ENCODE assay signal across 8 cellular contexts in the genomic region with DNA sequence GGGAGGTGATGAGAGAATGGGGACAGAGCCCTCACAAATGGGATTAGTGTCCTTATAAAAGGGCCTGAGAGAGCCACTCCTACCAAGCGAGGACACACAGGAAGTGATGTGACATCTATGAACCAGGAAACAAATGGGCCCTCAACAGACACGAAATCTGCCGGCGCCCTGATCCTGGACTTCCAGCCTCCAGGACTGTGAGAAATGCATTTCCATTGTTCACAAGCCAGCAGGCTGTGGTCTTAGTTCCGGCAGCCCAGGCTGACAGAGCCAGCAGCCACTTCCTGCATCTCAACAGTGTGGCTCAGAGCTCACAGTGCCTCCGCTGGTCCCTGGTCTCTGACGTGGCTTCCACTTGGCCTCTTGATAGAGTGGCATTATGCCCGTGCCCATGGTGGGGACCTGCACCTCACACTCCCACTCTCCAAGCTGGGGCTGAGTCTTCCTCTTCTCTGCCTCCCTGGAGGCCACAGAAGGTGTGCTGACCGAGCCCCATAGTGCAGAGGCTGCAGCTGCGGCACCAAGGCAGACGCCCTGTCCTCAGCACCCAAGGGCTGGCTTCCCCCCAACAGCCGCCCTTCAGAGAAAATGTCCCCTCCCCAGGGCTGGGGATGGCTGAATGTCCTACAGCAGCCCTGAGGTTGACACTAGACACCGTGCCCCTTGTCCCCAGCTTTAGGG. TPM values are rescaled to one million over a fixed set of nuclear protein-coding genes. Genes with fewer than 3 reads are reported as not detected.
DNase-seq lines count a peak whose midpoint lies in the region; ATAC-seq and TF ChIP-seq lines count a peak whose summit lies in the region.

No MANE protein-coding gene starts in this region.

- H3K9me3 ChIP-seq in HEK293 (ENCODE audit: control insufficient read depth, insufficient read depth, low read depth, low read length): no peaks in the 10 kb centered on the region
- H3K9me3 ChIP-seq in thyroid gland: no peaks in the 10 kb centered on the region

- H3K4me1 ChIP-seq in HEK293 (ENCODE audit: control insufficient read depth, insufficient read depth, low read length): no peaks in the 10 kb centered on the region
- peaks cover 0 to 1% of the 10 kb centered on the region in 2 donors for H3K4me1 ChIP-seq in thyroid gland

- CTCF ChIA-PET in HEK293 (lab: Yijun Ruan, JAX): interaction anchor here (0.6 to 2.7 kb wide), 18 partner anchors 9 to 852 kb away, joined by 3 to 23 read pairs (median 6); partner anchors contain the start of genes ACOT7 and PLEKHG5

- H3K4me3 Mint-ChIP-seq in effector memory CD8-positive, alpha-beta T cell: peak overlapping the region; percentile 76 to 88

- H3K27ac ChIP-seq in HEK293 (ENCODE audit: extremely low read depth, low read depth, low read length): no peak overlapping the region
- H3K27ac ChIP-seq in thyroid gland: no peak overlapping the region

- H3K27me3 Mint-ChIP-seq in effector memory CD8-positive, alpha-beta T cell: no peaks in the 10 kb centered on the region

- TF ChIP-seq CTCF in HEK293 (tag by site-specific recombination; IDR thresholded peaks at IDR 0.05): no peak
- no peak for TF ChIP-seq CTCF in thyroid gland (IDR thresholded peaks at IDR 0.05)

- H3K27me3 ChIP-seq in thyroid gland: no peaks in the 10 kb centered on the region

- DNase-seq in activated CD4-positive, alpha-beta T cell treated with anti-CD3 and anti-CD28 coated beads, Interleukin-2, amount 50 U/mL, for 48 hours: peak; percentile 41 to 54
- DNase-seq in effector memory CD8-positive, alpha-beta T cell: peak; percentile 56 to 62 (median 60)
- peak; percentile 51 for DNase-seq in stimulated activated CD4-positive, alpha-beta T cell treated with anti-CD3 and anti-CD28 coated beads, Interleukin-15, amount 100 ng/mL, for 24 hours
- DNase-seq in HK-2 (ENCODE audit: unreplicated experiment) (no peak), thyroid gland (no peak)

- WGBS in thyroid gland, 2 donors: 52 to 77% methylated on average over 9 to 13 of the region's 13 CpGs

- no peak for TF ChIP-seq POLR2A in thyroid gland (IDR thresholded peaks at IDR 0.05)

- intact Hi-C loops in thyroid gland (cut with DNase I): loop anchor here (10.0 kb wide), 1 partner anchor 294 kb away; no protein-coding TSS in a partner anchor

- peaks cover 20 to 22% of the 10 kb centered on the region in 2 donors for H3K4me1 Mint-ChIP-seq in effector memory CD8-positive, alpha-beta T cell (ENCODE audit: low read depth in 2 of 2)

- ATAC-seq in effector memory CD8-positive, alpha-beta T cell (replicated peaks): peak; percentile 92
- ATAC-seq in GM18502 (IDR thresholded peaks at IDR 0.05; ENCODE audit: poor library complexity, unreplicated experiment) (no peak), GM21367 (IDR thresholded peaks at IDR 0.05; ENCODE audit: unreplicated experiment) (no peak)

- H3K27ac Mint-ChIP-seq in effector memory CD8-positive, alpha-beta T cell: peak overlapping the region; percentile 92

- H3K36me3 Mint-ChIP-seq in effector memory CD8-positive, alpha-beta T cell (ENCODE audit: insufficient read depth): peaks cover 7% of the 10 kb centered on the region

- H3K36me3 ChIP-seq in HEK293 (ENCODE audit: control insufficient read depth in 2 of 2, insufficient read depth in 1 of 2, low read length in 2 of 2): peaks cover 0 to 50% of the 10 kb centered on the region in 2 experiments; a peak in 2 of 3 replicates
- H3K36me3 ChIP-seq in thyroid gland: no peaks in the 10 kb centered on the region

- POLR2A ChIA-PET in HEK293 (lab: Yijun Ruan, JAX): no interaction called here

- H3K4me3 ChIP-seq in HEK293 (ENCODE audit: low read depth, low read length) (no peak overlapping the region), thyroid gland (replicated peaks in 1 of 3) (no peak overlapping the region)

- no peaks in the 10 kb centered on the region for H3K9me3 Mint-ChIP-seq in effector memory CD8-positive, alpha-beta T cell

TF ChIP-seq in HEK293, 187 proteins besides CTCF, POLR2A, EP300 and RAD21:
- TF ChIP-seq ZNF621 (tag by site-specific recombination; IDR thresholded peaks at IDR 0.05): no peak
- TF ChIP-seq ZNF398 (tag by site-specific recombination; IDR thresholded peaks at IDR 0.05): no peak
- TF ChIP-seq, protein P1, sequence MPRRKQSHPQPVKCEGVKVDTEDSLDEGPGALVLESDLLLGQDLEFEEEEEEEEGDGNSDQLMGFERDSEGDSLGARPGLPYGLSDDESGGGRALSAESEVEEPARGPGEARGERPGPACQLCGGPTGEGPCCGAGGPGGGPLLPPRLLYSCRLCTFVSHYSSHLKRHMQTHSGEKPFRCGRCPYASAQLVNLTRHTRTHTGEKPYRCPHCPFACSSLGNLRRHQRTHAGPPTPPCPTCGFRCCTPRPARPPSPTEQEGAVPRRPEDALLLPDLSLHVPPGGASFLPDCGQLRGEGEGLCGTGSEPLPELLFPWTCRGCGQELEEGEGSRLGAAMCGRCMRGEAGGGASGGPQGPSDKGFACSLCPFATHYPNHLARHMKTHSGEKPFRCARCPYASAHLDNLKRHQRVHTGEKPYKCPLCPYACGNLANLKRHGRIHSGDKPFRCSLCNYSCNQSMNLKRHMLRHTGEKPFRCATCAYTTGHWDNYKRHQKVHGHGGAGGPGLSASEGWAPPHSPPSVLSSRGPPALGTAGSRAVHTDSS (tag by site-specific recombination; IDR thresholded peaks at IDR 0.05): no peak
- TF ChIP-seq ZNF549 (tag by site-specific recombination; IDR thresholded peaks at IDR 0.05): no peak
- TF ChIP-seq ZNF600 (tag by site-specific recombination; IDR thresholded peaks at IDR 0.05): no peak
- TF ChIP-seq MZF1 (tag by site-specific recombination; IDR thresholded peaks at IDR 0.05; ENCODE audit: borderline replicate concordance): no peak
- TF ChIP-seq SP2 (tag by site-specific recombination; IDR thresholded peaks at IDR 0.05): peak; percentile 20; the same call in 1 of the 2 replicates
- TF ChIP-seq ZNF548 (tag by site-specific recombination; IDR thresholded peaks at IDR 0.05): peak; percentile 45; the same call in 1 of the 2 replicates
TF ChIP-seq in HEK293: peak in this region for 2.

RNA-seq across cellular contexts. Expression of gene ACOT7, which starts 44.9 kb away (rescaled TPM):
- 10 to 100 TPM in 1 of 4 donors, 1 to 10 TPM in 3; 3.7 to 13.4 (median 6.3) TPM for total RNA-seq in thyroid gland

Comparison
In these comparisons a context has a peak if more than half of its experiments do, and no peak if none do; other contexts are left out.
1. DNase-seq: peak in activated CD4-positive, alpha-beta T cell treated with anti-CD3 and anti-CD28 coated beads, Interleukin-2, amount 50 U/mL, for 48 hours (2 of 2), effector memory CD8-positive, alpha-beta T cell (3 of 3) and stimulated activated CD4-positive, alpha-beta T cell treated with anti-CD3 and anti-CD28 coated beads, Interleukin-15, amount 100 ng/mL, for 24 hours (single experiment); none in HK-2 (single experiment) and thyroid gland (0 of 2).